ENCODE assay signal across 16 cellular contexts in the genomic region with DNA sequence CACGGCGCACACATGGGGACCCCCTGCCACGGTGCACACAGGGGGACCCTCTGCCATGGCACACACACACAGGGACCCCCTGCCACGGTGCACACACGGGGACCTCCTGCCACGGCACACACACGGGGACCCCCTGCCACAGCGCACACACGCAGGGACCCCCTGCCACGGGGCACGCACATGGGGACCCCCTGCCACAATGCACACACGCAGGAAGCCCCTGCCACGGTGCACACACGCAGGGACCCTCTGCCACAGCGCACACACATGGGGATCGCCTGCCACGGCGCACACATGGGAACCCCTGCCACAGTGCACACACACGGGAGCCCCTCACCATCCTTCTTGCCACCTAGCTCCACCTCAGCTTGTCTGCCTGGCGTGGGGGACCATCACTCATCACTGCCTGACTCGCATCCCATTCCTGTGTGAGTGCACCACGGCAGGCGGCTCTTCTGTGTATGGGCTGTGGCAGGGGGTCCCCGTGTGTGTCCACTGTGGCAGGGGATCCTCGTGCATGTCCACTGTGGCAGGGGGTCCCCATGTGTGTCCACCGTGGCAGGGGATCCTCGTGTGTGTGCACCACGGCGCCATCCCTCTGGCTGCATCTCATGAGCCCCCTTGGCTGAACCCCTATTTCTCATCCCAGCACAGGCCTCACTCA.
DNase-seq lines count a peak whose midpoint lies in the region; ATAC-seq and TF ChIP-seq lines count a peak whose summit lies in the region.
"Had no signal": no experiment of that assay in that cellular context is flagged by ENCODE, and none has a peak within 500 bp of the region (broad histone marks: within the 10 kb centered on the region; RNA-seq: fewer than 3 reads in every experiment).

No MANE protein-coding gene starts in this region.

- no peaks in the 10 kb centered on the region for H3K4me1 Mint-ChIP-seq in activated naive CD8-positive, alpha-beta T cell treated with anti-CD3 and anti-CD28 coated beads, Interleukin-2, amount 10 ng/mL, durations not matched to agents 7 days and 5 days
- no peaks in the 10 kb centered on the region for H3K4me1 Mint-ChIP-seq in activated naive CD8-positive, alpha-beta T cell treated with anti-CD3 and anti-CD28 coated beads for 36 hours
- peaks cover 31% of the 10 kb centered on the region for H3K4me1 Mint-ChIP-seq in MCF 10A (ENCODE audit: insufficient read depth, unreplicated experiment)

- H2AK5ac ChIP-seq in neuronal stem cell (ENCODE audit: low read depth, low read length): no peak overlapping the region

- H3K4me3 ChIP-seq in esophagus squamous epithelium (no peak overlapping the region), neuronal stem cell (ENCODE audit: low read length in 2 of 2) (no peak overlapping the region), upper lobe of left lung (no peak overlapping the region)
- H3K4me3 ChIP-seq: BLaER1 had no signal

- TF ChIP-seq EP300 in upper lobe of left lung (IDR thresholded peaks at IDR 0.05): no peak

- H3K4me2 ChIP-seq in neuronal stem cell (ENCODE audit: insufficient read depth, low read length, poor library complexity, severe bottlenecking): no peak overlapping the region
- H3K4me2 ChIP-seq: BLaER1 had no signal

- ATAC-seq in activated naive CD8-positive, alpha-beta T cell treated with anti-CD3 and anti-CD28 coated beads, Interleukin-2, amount 10 ng/mL, durations not matched to agents 7 days and 5 days (ENCODE audit: low read depth): no peak
- ATAC-seq in upper lobe of left lung (ENCODE audit: low FRiP score in 2 of 2): peak; percentile 10 to 44
- no peak for ATAC-seq in GM18505 (IDR thresholded peaks at IDR 0.05; ENCODE audit: unreplicated experiment)
- ATAC-seq: CD8-positive, alpha-beta T cell; HCT116 had no signal

- peak overlapping the region; percentile 31 for H3K4ac ChIP-seq in neuronal stem cell (ENCODE audit: low read length)

- H3K9me3 Mint-ChIP-seq in activated naive CD8-positive, alpha-beta T cell treated with anti-CD3 and anti-CD28 coated beads, Interleukin-2, amount 10 ng/mL, durations not matched to agents 7 days and 5 days: no peaks in the 10 kb centered on the region
- peaks cover 5% of the 10 kb centered on the region for H3K9me3 Mint-ChIP-seq in activated naive CD8-positive, alpha-beta T cell treated with anti-CD3 and anti-CD28 coated beads for 36 hours
- no peaks in the 10 kb centered on the region for H3K9me3 Mint-ChIP-seq in MCF 10A (ENCODE audit: unreplicated experiment)
- H3K9me3 Mint-ChIP-seq: CD8-positive, alpha-beta T cell had no signal

- peak overlapping the region; percentile 3 for H3K9ac ChIP-seq in neuronal stem cell (ENCODE audit: low read depth, low read length, poor library complexity)
- H3K9ac ChIP-seq: BLaER1 had no signal

- no peaks in the 10 kb centered on the region for H3K27me3 ChIP-seq in esophagus squamous epithelium
- H3K27me3 ChIP-seq in neuronal stem cell (ENCODE audit: control insufficient read depth in 3 of 3, insufficient read depth in 3 of 3, low read depth in 1 of 3, low read length in 3 of 3): no peaks in the 10 kb centered on the region
- no peaks in the 10 kb centered on the region for H3K27me3 ChIP-seq in upper lobe of left lung
- H3K27me3 ChIP-seq: BLaER1 had no signal

- peak overlapping the region; percentile 82 for H2BK12ac ChIP-seq in neuronal stem cell (ENCODE audit: low read length)

- peak; percentile 10 for DNase-seq in activated naive CD8-positive, alpha-beta T cell treated with anti-CD3 and anti-CD28 coated beads, Interleukin-2, amount 10 ng/mL, durations not matched to agents 7 days and 5 days
- DNase-seq in activated naive CD8-positive, alpha-beta T cell treated with anti-CD3 and anti-CD28 coated beads for 36 hours: no peak
- DNase-seq in esophagus squamous epithelium (lab: John Stamatoyannopoulos, UW) (no peak), neuronal stem cell (ENCODE audit: low spot score) (no peak), upper lobe of left lung (peak in 1 of 2 donors; percentile 66), MCF 10A (ENCODE audit: unreplicated experiment) (no peak)
- DNase-seq in stimulated activated CD4-positive, alpha-beta T cell treated with anti-CD3 and anti-CD28 coated beads, Interleukin-4, amount 100 ng/mL, for 24 hours: no peak
- DNase-seq: CD8-positive, alpha-beta T cell; DMS79; NCI-H1436; NCI-H2081; NCI-H510A; NCI-H82 had no signal

- POLR2A ChIA-PET in activated naive CD8-positive, alpha-beta T cell treated with anti-CD3 and anti-CD28 coated beads, Interleukin-2, amount 10 ng/mL, durations not matched to agents 7 days and 5 days (lab: Charles Lee): no interaction called here
- POLR2A ChIA-PET in MCF 10A (lab: Yijun Ruan, JAX): no interaction called here

- peak overlapping the region in 3 of 4 donors; percentile 35 to 85 (median 55) for H3K27ac ChIP-seq in esophagus squamous epithelium
- no peak overlapping the region for H3K27ac ChIP-seq in neuronal stem cell (replicated peaks; ENCODE audit: low read length)
- H3K27ac ChIP-seq in upper lobe of left lung: no peak overlapping the region
- H3K27ac ChIP-seq: BLaER1 had no signal

- CTCF ChIA-PET in MCF 10A (lab: Yijun Ruan, JAX): interaction anchor here (0.6 kb wide), 1 partner anchor 582 kb away, joined by 4 read pairs; no protein-coding TSS in a partner anchor

- H3K36me3 Mint-ChIP-seq in activated naive CD8-positive, alpha-beta T cell treated with anti-CD3 and anti-CD28 coated beads, Interleukin-2, amount 10 ng/mL, durations not matched to agents 7 days and 5 days: peaks cover 16% of the 10 kb centered on the region
- H3K36me3 Mint-ChIP-seq in activated naive CD8-positive, alpha-beta T cell treated with anti-CD3 and anti-CD28 coated beads for 36 hours: peaks cover 39% of the 10 kb centered on the region
- H3K36me3 Mint-ChIP-seq in MCF 10A (ENCODE audit: insufficient read depth, unreplicated experiment): peaks cover 5% of the 10 kb centered on the region

- H4K8ac ChIP-seq in neuronal stem cell (ENCODE audit: low read depth, low read length): no peak overlapping the region

- no peak overlapping the region for H2BK15ac ChIP-seq in neuronal stem cell (ENCODE audit: low read length)

- no peak overlapping the region for H3K27ac Mint-ChIP-seq in activated naive CD8-positive, alpha-beta T cell treated with anti-CD3 and anti-CD28 coated beads, Interleukin-2, amount 10 ng/mL, durations not matched to agents 7 days and 5 days
- H3K27ac Mint-ChIP-seq in activated naive CD8-positive, alpha-beta T cell treated with anti-CD3 and anti-CD28 coated beads for 36 hours: no peak overlapping the region
- H3K27ac Mint-ChIP-seq in MCF 10A (ENCODE audit: low read depth, unreplicated experiment): no peak overlapping the region
- H3K27ac Mint-ChIP-seq: CD8-positive, alpha-beta T cell had no signal

- no peaks in the 10 kb centered on the region for H3K79me1 ChIP-seq in neuronal stem cell (ENCODE audit: low read depth, low read length)

- H2AFZ ChIP-seq in neuronal stem cell (ENCODE audit: low read length): no peak overlapping the region

- peak overlapping the region; percentile 44 for H3K18ac ChIP-seq in neuronal stem cell (ENCODE audit: low read length)

- TF ChIP-seq POLR2A in esophagus squamous epithelium (IDR thresholded peaks at IDR 0.05) (no peak), upper lobe of left lung (IDR thresholded peaks at IDR 0.05) (no peak), GM18505 (IDR thresholded peaks at IDR 0.05; ENCODE audit: borderline replicate concordance, extremely low read depth, insufficient read depth, insufficient read length) (no peak)

- 93 to 96% methylated on average over 4 to 13 of the region's 29 CpGs for WGBS in esophagus squamous epithelium, 2 donors
- no CpG with 5 or more reads among the region's 29 CpGs for WGBS in neuronal stem cell (ENCODE audit: extremely low coverage in 2 of 2, insufficient read length in 2 of 2, insufficient replicate concordance in 1 of 2), 2 donors
- 93 to 98% methylated on average over 3 to 27 of the region's 29 CpGs for WGBS in upper lobe of left lung, 2 donors

- peak overlapping the region; percentile 14 for H2BK5ac ChIP-seq in neuronal stem cell (ENCODE audit: low read length)

- peaks cover 0 to 8% (median 0%) of the 10 kb centered on the region in 3 donors for H3K36me3 ChIP-seq in esophagus squamous epithelium
- H3K36me3 ChIP-seq in neuronal stem cell (replicated peaks in 1 of 2; ENCODE audit: control insufficient read depth in 2 of 2, insufficient read depth in 2 of 2, low read length in 2 of 2): peaks cover 6 to 13% of the 10 kb centered on the region in 2 donors
- H3K36me3 ChIP-seq in upper lobe of left lung: no peaks in the 10 kb centered on the region

- peak overlapping the region; percentile 60 for H3K14ac ChIP-seq in neuronal stem cell (ENCODE audit: low read length)

- H4K91ac ChIP-seq in neuronal stem cell (ENCODE audit: low read depth, low read length, poor library complexity): peak overlapping the region; percentile 68

- H3K23ac ChIP-seq in neuronal stem cell (ENCODE audit: low read depth, low read length, poor library complexity): peak overlapping the region; percentile 53

- TF ChIP-seq CTCF in esophagus squamous epithelium (IDR thresholded peaks at IDR 0.05) (no peak), upper lobe of left lung (IDR thresholded peaks at IDR 0.05) (no peak), MCF 10A (IDR thresholded peaks at IDR 0.05; ENCODE audit: unreplicated experiment) (no peak)

- no peaks in the 10 kb centered on the region for H3K27me3 Mint-ChIP-seq in activated naive CD8-positive, alpha-beta T cell treated with anti-CD3 and anti-CD28 coated beads, Interleukin-2, amount 10 ng/mL, durations not matched to agents 7 days and 5 days
- no peaks in the 10 kb centered on the region for H3K27me3 Mint-ChIP-seq in activated naive CD8-positive, alpha-beta T cell treated with anti-CD3 and anti-CD28 coated beads for 36 hours
- H3K27me3 Mint-ChIP-seq in MCF 10A (ENCODE audit: insufficient read depth, unreplicated experiment): no peaks in the 10 kb centered on the region

- H2BK120ac ChIP-seq in neuronal stem cell (ENCODE audit: low read depth, low read length): no peak overlapping the region

- BruUV-seq in MCF 10A (replicated peaks; lab: Mats Ljungman, UMichigan): no TSS peak

- H3K9me3 ChIP-seq in esophagus squamous epithelium: no peaks in the 10 kb centered on the region
- no peaks in the 10 kb centered on the region for H3K9me3 ChIP-seq in neuronal stem cell (replicated peaks in 1 of 2; ENCODE audit: control insufficient read depth in 2 of 2, insufficient read depth in 1 of 2, low read depth in 1 of 2, low read length in 2 of 2)
- H3K9me3 ChIP-seq in upper lobe of left lung: no peaks in the 10 kb centered on the region

- intact Hi-C loops in esophagus squamous epithelium (cut with DNase I): no loop called here
- intact Hi-C loops in MCF 10A (cut with micrococcal nuclease): no loop called here

- H3K4me3 Mint-ChIP-seq in activated naive CD8-positive, alpha-beta T cell treated with anti-CD3 and anti-CD28 coated beads, Interleukin-2, amount 10 ng/mL, durations not matched to agents 7 days and 5 days: no peak overlapping the region
- no peak overlapping the region for H3K4me3 Mint-ChIP-seq in activated naive CD8-positive, alpha-beta T cell treated with anti-CD3 and anti-CD28 coated beads for 36 hours
- no peak overlapping the region for H3K4me3 Mint-ChIP-seq in MCF 10A (ENCODE audit: unreplicated experiment)
- H3K4me3 Mint-ChIP-seq: CD8-positive, alpha-beta T cell had no signal

- peaks cover 3 to 30% (median 4%) of the 10 kb centered on the region in 3 donors for H3K4me1 ChIP-seq in esophagus squamous epithelium
- H3K4me1 ChIP-seq in neuronal stem cell (ENCODE audit: control insufficient read depth in 2 of 2, insufficient read depth in 1 of 2, low read depth in 1 of 2, low read length in 2 of 2): peaks cover 13 to 14% of the 10 kb centered on the region in 2 donors
- H3K4me1 ChIP-seq in upper lobe of left lung: no peaks in the 10 kb centered on the region

Comparison
In these comparisons a context has a peak if more than half of its experiments do, and no peak if none do; other contexts are left out.
1. ATAC-seq: peak in upper lobe of left lung (2 of 2); none in activated naive CD8-positive, alpha-beta T cell treated with anti-CD3 and anti-CD28 coated beads, Interleukin-2, amount 10 ng/mL, durations not matched to agents 7 days and 5 days (single experiment) and GM18505 (single experiment).
2. H3K27ac ChIP-seq: peak in esophagus squamous epithelium (3 of 4); none in neuronal stem cell (single experiment) and upper lobe of left lung (0 of 4).